ENCODE assay signal across 21 cellular contexts in the genomic region with DNA sequence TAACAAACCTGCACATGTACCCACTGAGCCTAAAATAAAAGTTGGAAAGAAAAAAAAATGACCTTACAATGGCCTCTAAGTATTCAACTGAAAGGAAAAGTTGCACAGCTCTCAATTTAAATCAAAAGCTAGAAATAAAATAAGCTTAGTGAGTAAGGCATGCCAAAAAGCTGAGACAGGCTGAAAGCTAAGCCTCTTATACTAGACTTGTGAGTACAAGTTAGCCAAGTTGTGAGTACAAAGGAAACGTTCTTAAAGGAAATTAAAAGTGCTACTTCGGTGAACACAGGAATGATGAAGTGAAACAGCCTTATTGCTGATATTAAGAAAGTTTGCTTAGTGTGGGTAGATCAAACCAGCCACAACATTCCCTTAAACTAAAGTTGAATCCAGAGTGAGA.
"Had no signal": no experiment of that assay in that cellular context is flagged by ENCODE, and none has a peak within 500 bp of the region (broad histone marks: within the 10 kb centered on the region; RNA-seq: fewer than 3 reads in every experiment).

No MANE protein-coding gene starts in this region.

- H3K27me3 ChIP-seq: adrenal gland, brain microvascular endothelial cell, tibial artery had no signal

- H3K4me1 Mint-ChIP-seq: activated naive CD4-positive, alpha-beta T cell treated with anti-CD3 and anti-CD28 coated beads, Interleukin-2, amount 10 ng/mL, durations not matched to agents 7 days and 5 days; neural crest cell; T-cell had no signal

- H3K4me3 ChIP-seq: adrenal gland, left ventricle myocardium inferior, tibial artery had no signal

- H3K27me3 Mint-ChIP-seq: activated CD8-positive, alpha-beta T cell treated with anti-CD3 and anti-CD28 coated beads for 36 hours; activated naive CD4-positive, alpha-beta T cell treated with anti-CD3 and anti-CD28 coated beads, Interleukin-2, amount 10 ng/mL, durations not matched to agents 7 days and 5 days; dendritic cell treated with granulocyte-macrophage colony-stimulating factor and Interleukin-4, amounts not matched to agents 40 ng/mL and 50 ng/mL, for 4 days; effector memory CD8-positive, alpha-beta T cell; T-cell had no signal

- DNase-seq: activated CD8-positive, alpha-beta memory T cell treated with anti-CD3 and anti-CD28 coated beads, Interleukin-2, amount 50 U/mL, for 4 hours; activated CD8-positive, alpha-beta T cell treated with anti-CD3 and anti-CD28 coated beads for 36 hours; activated naive CD4-positive, alpha-beta T cell treated with anti-CD3 and anti-CD28 coated beads, Interleukin-2, amount 10 ng/mL, durations not matched to agents 7 days and 5 days; adrenal gland; brain microvascular endothelial cell; cerebellar nuclear complex; effector memory CD8-positive, alpha-beta T cell; head of caudate nucleus; left ventricle myocardium inferior; mesendoderm; retina; small intestine; T-cell; T1000; tibial artery had no signal

- H2AFZ ChIP-seq: parathyroid adenoma had no signal

- H3K9me3 ChIP-seq: adrenal gland, left ventricle myocardium inferior, tibial artery had no signal

- H3K79me2 ChIP-seq: parathyroid adenoma had no signal

- H3K27ac Mint-ChIP-seq: activated CD8-positive, alpha-beta T cell treated with anti-CD3 and anti-CD28 coated beads for 36 hours; activated naive CD4-positive, alpha-beta T cell treated with anti-CD3 and anti-CD28 coated beads, Interleukin-2, amount 10 ng/mL, durations not matched to agents 7 days and 5 days; activated T-helper 1 cell treated with anti-CD3 and anti-CD28 coated beads, Interleukin-12 subunit alpha, Interleukin-12 subunit beta, Interleukin-2, Interleukin-4 antibody, amounts not matched to agents 30 ng/mL and 10 ng/mL and 1 ng/mL, durations not matched to agents 14 hours and 24 hours and 36 hours; dendritic cell treated with granulocyte-macrophage colony-stimulating factor and Interleukin-4, amounts not matched to agents 40 ng/mL and 50 ng/mL, for 4 days; effector memory CD8-positive, alpha-beta T cell; T-cell had no signal

- FAIRE-seq: islet of Langerhans, small intestine had no signal

- H3K9ac ChIP-seq: parathyroid adenoma had no signal

- H3K4me1 ChIP-seq: adrenal gland, left ventricle myocardium inferior, parathyroid adenoma had no signal

- ATAC-seq: activated CD8-positive, alpha-beta T cell treated with anti-CD3 and anti-CD28 coated beads for 36 hours; effector memory CD8-positive, alpha-beta T cell; T-cell had no signal

- H3K27ac ChIP-seq: adrenal gland, brain microvascular endothelial cell, left ventricle myocardium inferior, parathyroid adenoma, tibial artery, VCaP had no signal

- H3K36me3 ChIP-seq: adrenal gland, brain microvascular endothelial cell, left ventricle myocardium inferior, tibial artery had no signal

- H3K4me3 Mint-ChIP-seq: activated CD8-positive, alpha-beta T cell treated with anti-CD3 and anti-CD28 coated beads for 36 hours; activated naive CD4-positive, alpha-beta T cell treated with anti-CD3 and anti-CD28 coated beads, Interleukin-2, amount 10 ng/mL, durations not matched to agents 7 days and 5 days; activated T-helper 1 cell treated with anti-CD3 and anti-CD28 coated beads, Interleukin-12 subunit alpha, Interleukin-12 subunit beta, Interleukin-2, Interleukin-4 antibody, amounts not matched to agents 30 ng/mL and 10 ng/mL and 1 ng/mL, durations not matched to agents 14 hours and 24 hours and 36 hours; dendritic cell treated with granulocyte-macrophage colony-stimulating factor and Interleukin-4, amounts not matched to agents 40 ng/mL and 50 ng/mL, for 4 days; effector memory CD8-positive, alpha-beta T cell; neural crest cell; T-cell had no signal

- H3K9me3 Mint-ChIP-seq: activated CD8-positive, alpha-beta T cell treated with anti-CD3 and anti-CD28 coated beads for 36 hours; activated naive CD4-positive, alpha-beta T cell treated with anti-CD3 and anti-CD28 coated beads, Interleukin-2, amount 10 ng/mL, durations not matched to agents 7 days and 5 days; dendritic cell treated with granulocyte-macrophage colony-stimulating factor and Interleukin-4, amounts not matched to agents 40 ng/mL and 50 ng/mL, for 4 days had no signal

- H3K36me3 Mint-ChIP-seq: activated naive CD4-positive, alpha-beta T cell treated with anti-CD3 and anti-CD28 coated beads, Interleukin-2, amount 10 ng/mL, durations not matched to agents 7 days and 5 days; T-cell had no signal
